8 cellular contexts compared by ENCODE assay signal in the genomic region with DNA sequence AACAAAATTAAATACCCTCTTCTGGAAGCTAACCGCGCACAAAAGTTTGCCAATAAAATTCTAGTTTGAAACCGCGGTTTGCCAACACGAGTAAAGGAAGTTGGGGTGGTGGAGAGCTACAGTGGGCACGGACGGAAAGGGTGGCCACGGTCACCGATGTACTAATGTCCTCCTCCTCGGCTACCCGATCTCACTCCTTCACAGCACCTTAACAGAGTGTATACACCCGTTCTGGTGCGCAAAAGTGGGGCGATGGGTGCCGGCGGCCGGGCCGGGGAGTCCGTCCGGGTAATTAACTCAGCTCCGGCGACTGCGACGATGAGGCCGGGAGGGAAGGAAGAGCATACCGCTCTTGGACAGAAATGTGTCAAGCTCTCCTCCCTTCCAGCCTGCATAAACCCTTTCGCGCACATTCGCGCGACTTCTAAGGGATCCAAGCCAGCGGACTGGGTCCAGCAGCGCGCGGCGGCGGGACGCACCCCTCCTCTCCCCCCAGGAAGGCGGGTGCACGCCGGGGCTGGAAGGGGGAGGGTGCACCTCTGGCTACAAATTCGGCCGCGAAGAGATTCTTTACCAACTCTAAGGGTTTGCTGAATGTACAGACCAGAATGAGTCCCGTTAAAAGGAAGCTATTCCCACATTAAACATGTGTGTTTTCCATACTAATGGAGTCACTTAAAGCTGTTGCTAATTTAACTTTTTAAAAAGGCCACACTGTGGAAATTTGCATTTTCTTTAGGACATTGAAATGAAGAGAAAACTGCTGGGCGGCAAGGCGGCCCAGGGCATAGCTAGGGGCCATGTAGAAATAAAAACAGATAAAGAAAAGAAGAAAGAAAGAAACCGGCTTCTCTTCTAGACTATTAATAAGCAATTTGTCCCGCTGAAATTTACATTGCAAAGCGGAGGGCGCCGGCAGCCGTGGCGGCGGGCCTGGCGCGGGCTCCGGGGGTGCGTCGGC. TPM values are rescaled to one million over a fixed set of nuclear protein-coding genes. Genes with fewer than 3 reads are reported as not detected.
DNase-seq lines count a peak whose midpoint lies in the region; ATAC-seq and TF ChIP-seq lines count a peak whose summit lies in the region.

No MANE protein-coding gene starts in this region.

- H3K9ac ChIP-seq in BLaER1 (no peak overlapping the region), GM23248 (no peak overlapping the region)

- peaks cover 66% of the 10 kb centered on the region for H3K27me3 Mint-ChIP-seq in activated naive CD8-positive, alpha-beta T cell treated with anti-CD3 and anti-CD28 coated beads, Interleukin-2, amount 50 U/mL, for 24 hours
- H3K27me3 Mint-ChIP-seq in natural killer cell treated with Interleukin-12 subunit alpha and Interleukin-12 subunit beta and Interleukin-15 and Interleukin-18, amount 100 ng/mL, for 72 hours = peaks cover 32 to 56% of the 10 kb centered on the region in 2 donors

- POLR2A ChIA-PET in RWPE1 (lab: Yijun Ruan, JAX; ENCODE audit: low non-redundant PET) = no interaction called here

- H3K4me3 Mint-ChIP-seq in activated naive CD8-positive, alpha-beta T cell treated with anti-CD3 and anti-CD28 coated beads, Interleukin-2, amount 50 U/mL, for 24 hours = peak overlapping the region; percentile 26
- H3K4me3 Mint-ChIP-seq in natural killer cell treated with Interleukin-12 subunit alpha and Interleukin-12 subunit beta and Interleukin-15 and Interleukin-18, amount 100 ng/mL, for 72 hours = peak overlapping the region; percentile 16

- no peak overlapping the region for H3K27ac ChIP-seq in BLaER1
- H3K27ac ChIP-seq in GM23248 = no peak overlapping the region
- no peak overlapping the region for H3K27ac ChIP-seq in RWPE1
- no peak overlapping the region for H3K27ac ChIP-seq in body of pancreas

- H3K27me3 ChIP-seq in BLaER1 = peaks cover 99% of the 10 kb centered on the region
- H3K27me3 ChIP-seq in GM23248 (replicated peaks; ENCODE audit: insufficient read depth) = peaks cover 69% of the 10 kb centered on the region
- peaks cover 3 to 67% of the 10 kb centered on the region in 2 donors for H3K27me3 ChIP-seq in body of pancreas

- intact Hi-C loops in body of pancreas (cut with DNase I) = no loop called here

- H4K20me1 ChIP-seq in BLaER1 = peaks cover 69% of the 10 kb centered on the region
- H4K20me1 ChIP-seq in GM23248 (ENCODE audit: insufficient read depth) = no peaks in the 10 kb centered on the region

- CTCF ChIA-PET in RWPE1 (lab: Yijun Ruan, JAX) = interaction anchor here (0.6 to 1.6 kb wide), 17 partner anchors 14 to 939 kb away, joined by 3 to 5 read pairs (median 3); no protein-coding TSS in a partner anchor

- H3K4me1 Mint-ChIP-seq in activated naive CD8-positive, alpha-beta T cell treated with anti-CD3 and anti-CD28 coated beads, Interleukin-2, amount 50 U/mL, for 24 hours = peaks cover 19% of the 10 kb centered on the region
- H3K4me1 Mint-ChIP-seq in natural killer cell treated with Interleukin-12 subunit alpha and Interleukin-12 subunit beta and Interleukin-15 and Interleukin-18, amount 100 ng/mL, for 72 hours (ENCODE audit: low read depth in 2 of 2) = peaks cover 6 to 9% of the 10 kb centered on the region in 2 donors

- in situ Hi-C loops in GM23248 (cut with MboI) = loop anchor here (25.0 kb wide), 1 partner anchor 933 kb away; no protein-coding TSS in a partner anchor

- no peak for TF ChIP-seq POLR2A in body of pancreas (IDR thresholded peaks at IDR 0.05)

- H3K9me3 ChIP-seq in BLaER1 = peaks cover 11% of the 10 kb centered on the region; the same call in 1 of the 2 replicates
- H3K9me3 ChIP-seq in GM23248 (ENCODE audit: low read depth) = no peaks in the 10 kb centered on the region
- H3K9me3 ChIP-seq in body of pancreas = no peaks in the 10 kb centered on the region

- H3K36me3 Mint-ChIP-seq in activated naive CD8-positive, alpha-beta T cell treated with anti-CD3 and anti-CD28 coated beads, Interleukin-2, amount 50 U/mL, for 24 hours (ENCODE audit: low read depth) = peaks cover 5% of the 10 kb centered on the region
- no peaks in the 10 kb centered on the region for H3K36me3 Mint-ChIP-seq in natural killer cell treated with Interleukin-12 subunit alpha and Interleukin-12 subunit beta and Interleukin-15 and Interleukin-18, amount 100 ng/mL, for 72 hours

- H3K9me3 Mint-ChIP-seq in activated naive CD8-positive, alpha-beta T cell treated with anti-CD3 and anti-CD28 coated beads, Interleukin-2, amount 50 U/mL, for 24 hours = no peaks in the 10 kb centered on the region
- no peaks in the 10 kb centered on the region for H3K9me3 Mint-ChIP-seq in natural killer cell treated with Interleukin-12 subunit alpha and Interleukin-12 subunit beta and Interleukin-15 and Interleukin-18, amount 100 ng/mL, for 72 hours

- H3K36me3 ChIP-seq in BLaER1 (no peaks in the 10 kb centered on the region), GM23248 (ENCODE audit: low read depth) (no peaks in the 10 kb centered on the region), body of pancreas (replicated peaks in 1 of 2; ENCODE audit: insufficient read depth in 1 of 2, low read depth in 2 of 2) (no peaks in the 10 kb centered on the region)

- peaks cover 45% of the 10 kb centered on the region for H3K4me1 ChIP-seq in BLaER1
- peaks cover 7% of the 10 kb centered on the region; the same call in 1 of the 2 replicates for H3K4me1 ChIP-seq in GM23248 (ENCODE audit: insufficient read depth)
- peaks cover 40% of the 10 kb centered on the region for H3K4me1 ChIP-seq in body of pancreas

- 9 to 10% methylated on average over 52 to 60 of the region's 60 CpGs for WGBS in GM23248 (ENCODE audit: low coverage in 1 of 2, low lambda C conversion rate in 2 of 2, missing lambda C conversion rate in 2 of 2), 2 experiments
- 4 to 6% methylated on average over 40 to 60 of the region's 60 CpGs for WGBS in body of pancreas, 2 donors

- peak overlapping the region; percentile 71 for H3K27ac Mint-ChIP-seq in activated naive CD8-positive, alpha-beta T cell treated with anti-CD3 and anti-CD28 coated beads, Interleukin-2, amount 50 U/mL, for 24 hours
- peak overlapping the region in 1 of 2 donors; percentile 41 for H3K27ac Mint-ChIP-seq in natural killer cell treated with Interleukin-12 subunit alpha and Interleukin-12 subunit beta and Interleukin-15 and Interleukin-18, amount 100 ng/mL, for 72 hours

- H3K4me2 ChIP-seq in BLaER1 = peak overlapping the region; percentile 92
- peak overlapping the region; percentile 44 for H3K4me2 ChIP-seq in GM23248 (ENCODE audit: unreplicated experiment)

- H3K4me3 ChIP-seq in BLaER1 (peak overlapping the region; percentile 64), GM23248 (no peak overlapping the region; the same call in 1 of the 2 replicates), body of pancreas (no peak overlapping the region)

- TF ChIP-seq CTCF in RWPE1 (conservative IDR thresholded peaks at IDR 0.05; ENCODE audit: low read depth) (no peak), body of pancreas (IDR thresholded peaks at IDR 0.05) (no peak)

- no peak overlapping the region for H2AFZ ChIP-seq in GM23248

- no peaks in the 10 kb centered on the region for H3K9me2 ChIP-seq in GM23248 (ENCODE audit: insufficient read depth)

- no peaks in the 10 kb centered on the region for H3F3A ChIP-seq in GM23248 (ENCODE audit: insufficient read depth)

- ATAC-seq in activated naive CD8-positive, alpha-beta T cell treated with anti-CD3 and anti-CD28 coated beads, Interleukin-2, amount 50 U/mL, for 24 hours = no peak
- no peak for ATAC-seq in natural killer cell treated with Interleukin-12 subunit alpha and Interleukin-12 subunit beta and Interleukin-15 and Interleukin-18, amount 100 ng/mL, for 72 hours
- ATAC-seq in body of pancreas = no peak

- no peak for DNase-seq in GM23248
- no peak for DNase-seq in activated naive CD8-positive, alpha-beta T cell treated with anti-CD3 and anti-CD28 coated beads, Interleukin-2, amount 50 U/mL, for 24 hours
- no peak for DNase-seq in natural killer cell treated with Interleukin-12 subunit alpha and Interleukin-12 subunit beta and Interleukin-15 and Interleukin-18, amount 100 ng/mL, for 72 hours (ENCODE audit: low spot score)
- no peak for DNase-seq in RWPE1 (ENCODE audit: low spot score)
- DNase-seq in body of pancreas = no peak
- no peak for DNase-seq in AML-193 (lab: John Stamatoyannopoulos, UW)
- DNase-seq in MV-4-11 (lab: John Stamatoyannopoulos, UW) = no peak

- no peaks in the 10 kb centered on the region for H3K79me2 ChIP-seq in GM23248 (ENCODE audit: insufficient read depth)

RNA-seq across cellular contexts. Expression of gene EBF3, which starts 6.6 kb away (rescaled TPM):
- 0.25 and 0.43 TPM in 2 replicates for total RNA-seq in GM23248 (2014; rRNA removed; shearing (Covaris generic))
- 0.06 and 0.15 TPM in 2 replicates for polyA plus RNA-seq in GM23248 (2016; fragmentation: Nextera tagmentation; extraction: Ambion mirVana)
- total RNA-seq in natural killer cell treated with Interleukin-12 subunit alpha and Interleukin-12 subunit beta and Interleukin-15 and Interleukin-18, amount 100 ng/mL, for 72 hours = not detected
- total RNA-seq in body of pancreas = 1 to 10 TPM; 2.3 to 4.6 TPM
